9 cellular contexts compared by ENCODE assay signal in the genomic region with DNA sequence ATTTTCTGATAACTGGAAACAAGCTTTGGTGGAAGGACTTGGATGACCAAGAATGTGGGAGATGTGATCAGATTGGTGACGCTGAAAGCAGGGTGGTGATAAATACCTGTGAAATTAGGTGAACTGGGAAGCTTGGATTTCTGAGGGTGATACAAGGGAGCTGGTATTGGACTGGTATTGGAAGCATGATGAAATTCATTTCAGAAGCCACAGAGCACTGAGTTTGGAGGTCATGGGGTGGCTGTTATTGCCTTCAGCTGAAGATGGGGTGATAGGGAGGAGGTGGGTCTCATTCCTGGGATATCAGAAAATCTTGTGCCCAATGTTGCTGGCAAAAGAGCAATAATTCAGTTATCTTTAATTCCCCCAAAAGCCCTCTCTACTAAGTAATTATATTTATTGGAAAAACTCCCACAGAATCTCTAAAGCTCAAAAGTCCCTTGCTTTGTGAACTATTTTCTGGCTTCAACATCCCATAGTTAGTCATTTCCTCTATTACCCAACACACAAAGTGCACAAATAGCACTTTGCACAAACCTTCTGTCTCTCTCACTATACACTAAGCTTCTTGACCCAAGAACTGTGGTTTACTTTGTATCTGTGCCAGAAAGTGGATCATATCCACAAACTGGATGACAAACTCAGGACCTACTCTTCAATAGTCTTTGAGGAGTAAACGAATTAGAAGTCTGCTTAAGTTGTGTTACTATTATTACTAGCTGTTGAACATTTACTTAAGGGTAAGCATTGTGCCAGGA. TPM values are rescaled to one million over a fixed set of nuclear protein-coding genes. Genes with fewer than 3 reads are reported as not detected.
DNase-seq lines count a peak whose midpoint lies in the region; ATAC-seq and TF ChIP-seq lines count a peak whose summit lies in the region.
"Had no signal": no experiment of that assay in that cellular context is flagged by ENCODE, and none has a peak within 500 bp of the region (broad histone marks: within the 10 kb centered on the region; RNA-seq: fewer than 3 reads in every experiment).

No MANE protein-coding gene starts in this region.

- H4K20me1 ChIP-seq in hepatocyte (ENCODE audit: insufficient read depth, poor library complexity, severe bottlenecking), result no peaks in the 10 kb centered on the region

- H3K27me3 ChIP-seq in hepatocyte, result no peaks in the 10 kb centered on the region

- DNase-seq in A172 (ENCODE audit: low spot score) (peak; percentile 85), HS-5 (ENCODE audit: low read depth) (peak; percentile 90), amniotic stem cell (lab: John Stamatoyannopoulos, UW) (peak; percentile 71), hepatocyte (ENCODE audit: low spot score) (peak; percentile 10), NCI-H2081 treated with DMSO at 0.1 percent for 48 hours (lab: John Stamatoyannopoulos, UW) (no peak)
- DNase-seq in activated CD4-positive, CD25-positive, alpha-beta regulatory T cell (lab: John Stamatoyannopoulos, UW), result no peak
- DNase-seq: NCI-H187 had no signal

- no peak overlapping the region for H3K4me2 ChIP-seq in hepatocyte

- no peak overlapping the region for H2AFZ ChIP-seq in hepatocyte

- TF ChIP-seq CTCF in hepatocyte (IDR thresholded peaks at IDR 0.05; ENCODE audit: poor library complexity), result no peak

- no peaks in the 10 kb centered on the region for H3K79me2 ChIP-seq in hepatocyte

- H3K36me3 ChIP-seq in hepatocyte (replicated peaks; ENCODE audit: insufficient read depth, low read depth), result no peaks in the 10 kb centered on the region

- H3K4me3 ChIP-seq in hepatocyte, result no peak overlapping the region

- no peaks in the 10 kb centered on the region for H3K4me1 ChIP-seq in hepatocyte (ENCODE audit: insufficient read depth)

- no peaks in the 10 kb centered on the region for H3K9me3 ChIP-seq in hepatocyte (ENCODE audit: low read depth)

- no peak for ATAC-seq in HG03025 (IDR thresholded peaks at IDR 0.05; ENCODE audit: low FRiP score, unreplicated experiment)
- ATAC-seq in HG03135 (IDR thresholded peaks at IDR 0.05; ENCODE audit: unreplicated experiment), result no peak

- H3K27ac ChIP-seq in hepatocyte, result no peak overlapping the region

- no peaks in the 10 kb centered on the region for H3K9me2 ChIP-seq in hepatocyte (replicated peaks; ENCODE audit: insufficient read depth)

- WGBS in hepatocyte (ENCODE audit: low lambda C conversion rate, missing lambda C conversion rate), result 88% methylated on average over 2 of the region's 2 CpGs

RNA-seq across cellular contexts. Expression of a gene that starts 23.1 kb away (rescaled TPM):
- 24.8 and 31.2 TPM in 2 replicates for total RNA-seq in A172 (2014; rRNA removed; shearing (Covaris generic))
- total RNA-seq in hepatocyte, result 98.2 and 99.1 TPM in 2 replicates
- 34.7 and 36.8 TPM in 2 replicates for polyA plus RNA-seq in hepatocyte

Comparison
In these comparisons a context has a peak if more than half of its experiments do, and no peak if none do; other contexts are left out.
1. DNase-seq: peak in A172 (single experiment), HS-5 (single experiment), amniotic stem cell (single experiment) and hepatocyte (single experiment); none in activated CD4-positive, CD25-positive, alpha-beta regulatory T cell (0 of 4) and NCI-H2081 treated with DMSO at 0.1 percent for 48 hours (single experiment).